Comparison of ENCODE assay signal across 8 cellular contexts in genomic region chr18:25503567-25504081, GRCh38.
DNase-seq lines count a peak whose midpoint lies in the region; ATAC-seq and TF ChIP-seq lines count a peak whose summit lies in the region.

No MANE protein-coding gene starts in this region.

- no peaks in the 10 kb centered on the region for H3K9me2 ChIP-seq in PC-3 (replicated peaks; ENCODE audit: low read length)

- ATAC-seq in PC-3 (no peak), upper lobe of left lung (ENCODE audit: low FRiP score in 2 of 2) (peak; percentile 74 to 96), HG03520 (IDR thresholded peaks at IDR 0.05; ENCODE audit: unreplicated experiment) (no peak)

- no peaks in the 10 kb centered on the region for H3K9me3 ChIP-seq in PC-3 (ENCODE audit: low read length)
- no peaks in the 10 kb centered on the region for H3K9me3 ChIP-seq in upper lobe of left lung

- H3K27me3 ChIP-seq in H7 (ENCODE audit: control insufficient read depth, insufficient read depth, low read length) (no peaks in the 10 kb centered on the region), PC-3 (ENCODE audit: low read length) (peaks cover 46% of the 10 kb centered on the region; the same call in 1 of the 2 replicates), upper lobe of left lung (no peaks in the 10 kb centered on the region)

- DNase-seq in H7: peak; percentile 28
- peak; percentile 42 for DNase-seq in PC-3
- DNase-seq in epithelial cell of esophagus (ENCODE audit: low read depth): peak; percentile 49
- peak; percentile 69 to 71 for DNase-seq in lung microvascular endothelial cell (ENCODE audit: low read depth in 2 of 2)
- peak in 1 of 2 donors; percentile 30 for DNase-seq in upper lobe of left lung
- DNase-seq in activated naive CD4-positive, alpha-beta T cell treated with anti-CD3 and anti-CD28 coated beads, Interleukin-2, amount 50 U/mL, for 16 hours: no peak
- no peak for DNase-seq in activated naive CD4-positive, alpha-beta T cell (lab: John Stamatoyannopoulos, UW)

- H4K20me1 ChIP-seq in PC-3 (ENCODE audit: low read length): no peaks in the 10 kb centered on the region

- intact Hi-C loops in PC-3 (cut with micrococcal nuclease): no loop called here

- peak overlapping the region; percentile 4; the same call in 1 of the 2 replicates for H2AFZ ChIP-seq in PC-3 (ENCODE audit: low read length)

- H3K9ac ChIP-seq in PC-3 (ENCODE audit: low read length): no peak overlapping the region

- no peaks in the 10 kb centered on the region for H3K36me3 ChIP-seq in H7 (replicated peaks; ENCODE audit: control insufficient read depth, insufficient read depth, low read length)
- H3K36me3 ChIP-seq in PC-3 (ENCODE audit: low read depth, low read length): no peaks in the 10 kb centered on the region
- no peaks in the 10 kb centered on the region for H3K36me3 ChIP-seq in upper lobe of left lung

- H3K4me3 ChIP-seq in H7 (ENCODE audit: insufficient read depth, low read depth, low read length) (peak overlapping the region; percentile 39), PC-3 (ENCODE audit: low read length) (0 out of 2 replicates have a peak overlapping the region, but pooled peaks have one; percentile 11), epithelial cell of esophagus (ENCODE audit: low read length) (peak overlapping the region; percentile 9), upper lobe of left lung (peak overlapping the region in 3 of 4 donors; percentile 20 to 44 (median 34))

- no peaks in the 10 kb centered on the region for H3F3A ChIP-seq in PC-3 (ENCODE audit: low read length, unreplicated experiment)

- H3K79me2 ChIP-seq in PC-3 (ENCODE audit: low read length): no peaks in the 10 kb centered on the region

- BruUV-seq in PC-3 (replicated peaks; lab: Mats Ljungman, UMichigan): no TSS peak

- CTCF ChIA-PET in PC-3 (lab: Charles Lee): no interaction called here

- TF ChIP-seq CTCF in PC-3 (conservative IDR thresholded peaks at IDR 0.05; ENCODE audit: low read depth, low read length) (no peak), epithelial cell of esophagus (IDR thresholded peaks at IDR 0.05; ENCODE audit: insufficient read depth, low read depth, low read length, missing control alignments) (no peak), upper lobe of left lung (IDR thresholded peaks at IDR 0.05) (no peak)

- TF ChIP-seq POLR2A in upper lobe of left lung (IDR thresholded peaks at IDR 0.05): no peak

- no peak for TF ChIP-seq EP300 in upper lobe of left lung (IDR thresholded peaks at IDR 0.05)

- H3K27ac ChIP-seq in PC-3 (ENCODE audit: low read length) (no peak overlapping the region), upper lobe of left lung (no peak overlapping the region)

- H3K4me2 ChIP-seq in PC-3 (ENCODE audit: low read length): peak overlapping the region; percentile 51

- WGBS in upper lobe of left lung, 2 donors: 8 to 11% methylated on average over 10 to 11 of the region's 11 CpGs

- POLR2A ChIA-PET in PC-3 (lab: Charles Lee; ENCODE audit: unreplicated experiment): no interaction called here

- H3K4me1 ChIP-seq in PC-3 (ENCODE audit: insufficient read depth, low read length) (no peaks in the 10 kb centered on the region), upper lobe of left lung (peaks cover 0 to 3% (median 0%) of the 10 kb centered on the region in 4 donors)

Comparison
In these comparisons a context has a peak if more than half of its experiments do, and no peak if none do; other contexts are left out.
1. DNase-seq: peak in H7 (single experiment), PC-3 (single experiment), epithelial cell of esophagus (single experiment) and lung microvascular endothelial cell (2 of 2); none in activated naive CD4-positive, alpha-beta T cell treated with anti-CD3 and anti-CD28 coated beads, Interleukin-2, amount 50 U/mL, for 16 hours (single experiment) and activated naive CD4-positive, alpha-beta T cell (0 of 4).
2. ATAC-seq: peak in upper lobe of left lung (2 of 2); none in PC-3 (single experiment) and HG03520 (single experiment).
3. Peak in every context shown above with its lines, with median percentiles within 50 percentile points of each other: H3K4me3 ChIP-seq.